9 cellular contexts compared by ENCODE assay signal in the genomic region with DNA sequence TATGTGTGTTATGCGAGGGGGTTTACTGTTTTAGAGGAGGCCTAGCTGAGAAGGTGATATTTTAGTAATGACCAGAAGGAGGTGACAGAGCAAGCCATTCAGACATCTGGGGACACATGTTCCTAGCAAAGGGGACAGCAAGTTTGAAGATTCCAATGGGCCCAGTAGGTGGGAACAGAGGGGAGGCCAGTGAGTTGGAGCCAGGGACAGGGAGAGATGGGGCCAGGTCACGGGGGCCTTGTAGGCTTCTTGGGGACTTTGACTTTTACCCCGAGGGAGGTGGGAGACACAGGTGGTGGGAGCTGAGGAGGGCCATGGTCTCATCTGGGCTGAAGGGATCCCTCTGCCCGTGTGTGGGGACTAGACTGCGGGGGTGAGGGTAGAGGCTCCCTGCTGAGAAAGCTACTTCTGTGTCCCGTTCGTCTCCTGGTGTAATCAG.
DNase-seq lines count a peak whose midpoint lies in the region; ATAC-seq, FAIRE-seq and TF ChIP-seq lines count a peak whose summit lies in the region.
"Had no signal": no experiment of that assay in that cellular context is flagged by ENCODE, and none has a peak within 500 bp of the region (broad histone marks: within the 10 kb centered on the region; RNA-seq: fewer than 3 reads in every experiment).

No MANE protein-coding gene starts in this region.

- H3K27me3 Mint-ChIP-seq in progenitor cell of endocrine pancreas = peaks cover 24% of the 10 kb centered on the region
- peaks cover 16% of the 10 kb centered on the region for H3K27me3 Mint-ChIP-seq in activated CD8-positive, alpha-beta memory T cell treated with anti-CD3 and anti-CD28 coated beads, Interleukin-2, amount 10 ng/mL, durations not matched to agents 7 days and 5 days

- H3K4me1 Mint-ChIP-seq in progenitor cell of endocrine pancreas (ENCODE audit: low read depth) = peaks cover 2% of the 10 kb centered on the region
- peaks cover 24% of the 10 kb centered on the region for H3K4me1 Mint-ChIP-seq in activated CD8-positive, alpha-beta memory T cell treated with anti-CD3 and anti-CD28 coated beads, Interleukin-2, amount 10 ng/mL, durations not matched to agents 7 days and 5 days

- H3K36me3 ChIP-seq in smooth muscle cell (ENCODE audit: low read depth) = no peaks in the 10 kb centered on the region
- H3K36me3 ChIP-seq in small intestine (ENCODE audit: control insufficient read depth in 2 of 2, insufficient read depth in 2 of 2, low read length in 2 of 2) = no peaks in the 10 kb centered on the region

- WGBS in smooth muscle cell (ENCODE audit: low lambda C conversion rate) = 97% methylated on average over 5 of the region's 7 CpGs
- 82 to 92% (median 86%) methylated on average over 7 of the region's 7 CpGs for WGBS in small intestine, 3 donors

- no peaks in the 10 kb centered on the region for H3K79me2 ChIP-seq in smooth muscle cell (ENCODE audit: low read depth)

- H3K4me3 ChIP-seq in smooth muscle cell (no peak overlapping the region), small intestine (ENCODE audit: low read depth in 1 of 2, low read length in 2 of 2) (no peak overlapping the region)

- H4K20me1 ChIP-seq in smooth muscle cell (ENCODE audit: low read depth) = no peaks in the 10 kb centered on the region

- H3K4me1 ChIP-seq in smooth muscle cell (ENCODE audit: low read depth) (no peaks in the 10 kb centered on the region), small intestine (ENCODE audit: control insufficient read depth in 2 of 2, insufficient read depth in 1 of 2, low read depth in 1 of 2, low read length in 1 of 2) (peaks cover 4 to 13% of the 10 kb centered on the region in 2 donors)

- in situ Hi-C loops in KBM-7 (cut with MboI; ENCODE audit: low pct_unique_long_range_greater_than_20kb, low sequenced_read_pairs) = no loop called here

- no peak for ATAC-seq in activated CD8-positive, alpha-beta memory T cell treated with anti-CD3 and anti-CD28 coated beads, Interleukin-2, amount 10 ng/mL, durations not matched to agents 7 days and 5 days

- H3K36me3 Mint-ChIP-seq in progenitor cell of endocrine pancreas (ENCODE audit: insufficient read depth) = no peaks in the 10 kb centered on the region
- H3K36me3 Mint-ChIP-seq in activated CD8-positive, alpha-beta memory T cell treated with anti-CD3 and anti-CD28 coated beads, Interleukin-2, amount 10 ng/mL, durations not matched to agents 7 days and 5 days = no peaks in the 10 kb centered on the region

- no peak overlapping the region for H2AFZ ChIP-seq in smooth muscle cell (ENCODE audit: low read depth)

- no peak overlapping the region for H3K27ac Mint-ChIP-seq in progenitor cell of endocrine pancreas
- no peak overlapping the region for H3K27ac Mint-ChIP-seq in activated CD8-positive, alpha-beta memory T cell treated with anti-CD3 and anti-CD28 coated beads, Interleukin-2, amount 10 ng/mL, durations not matched to agents 7 days and 5 days

- no peaks in the 10 kb centered on the region for H3K9me3 Mint-ChIP-seq in progenitor cell of endocrine pancreas (ENCODE audit: low read depth)
- H3K9me3 Mint-ChIP-seq in activated CD8-positive, alpha-beta memory T cell treated with anti-CD3 and anti-CD28 coated beads, Interleukin-2, amount 10 ng/mL, durations not matched to agents 7 days and 5 days (ENCODE audit: low read depth) = no peaks in the 10 kb centered on the region

- H3K27me3 ChIP-seq in smooth muscle cell (ENCODE audit: low read depth) (no peaks in the 10 kb centered on the region), small intestine (ENCODE audit: control insufficient read depth in 2 of 2, insufficient read depth in 2 of 2, low read length in 2 of 2) (no peaks in the 10 kb centered on the region)

- no peaks in the 10 kb centered on the region for H3F3A ChIP-seq in smooth muscle cell (ENCODE audit: low read depth)

- no peak overlapping the region for H3K4me2 ChIP-seq in smooth muscle cell

- CTCF ChIA-PET in activated CD8-positive, alpha-beta memory T cell treated with anti-CD3 and anti-CD28 coated beads, Interleukin-2, amount 10 ng/mL, durations not matched to agents 7 days and 5 days (lab: Charles Lee) = interaction anchor here (1.1 to 3.4 kb wide), 6 partner anchors 11 to 175 kb away, joined by 3 to 16 read pairs (median 4); no protein-coding TSS in a partner anchor

- DNase-seq in KBM-7 (peak; percentile 14), progenitor cell of endocrine pancreas (ENCODE audit: low spot score, unreplicated experiment) (no peak), ureter (ENCODE audit: low spot score) (no peak), smooth muscle cell (lab: John Stamatoyannopoulos, UW; ENCODE audit: unreplicated experiment) (no peak), small intestine (no peak)
- DNase-seq in activated CD8-positive, alpha-beta memory T cell treated with anti-CD3 and anti-CD28 coated beads, Interleukin-2, amount 10 ng/mL, durations not matched to agents 7 days and 5 days = no peak
- DNase-seq: midbrain had no signal

- no peak for FAIRE-seq in small intestine (lab: Jason Lieb, UNC)

- TF ChIP-seq CTCF in GM12872 (IDR thresholded peaks at IDR 0.05; ENCODE audit: insufficient read depth, low read depth, low read length) (peak; percentile 57), progenitor cell of endocrine pancreas (IDR thresholded peaks at IDR 0.05; ENCODE audit: unreplicated experiment) (peak; percentile 19), smooth muscle cell (IDR thresholded peaks at IDR 0.05; ENCODE audit: borderline replicate concordance, insufficient read depth, poor library complexity, severe bottlenecking) (no peak)

- no peak overlapping the region for H3K9ac ChIP-seq in smooth muscle cell (ENCODE audit: low read depth)

- peak overlapping the region; percentile 31 for H3K27ac ChIP-seq in angular gyrus (ENCODE audit: low read depth, low read length)
- no peak overlapping the region for H3K27ac ChIP-seq in smooth muscle cell (ENCODE audit: low read depth)
- peak overlapping the region in 1 of 2 donors; percentile 76 for H3K27ac ChIP-seq in small intestine (ENCODE audit: low read depth in 1 of 2, low read length in 1 of 2)

- H3K9me3 ChIP-seq in smooth muscle cell (replicated peaks; ENCODE audit: low read depth) (no peaks in the 10 kb centered on the region), small intestine (ENCODE audit: control insufficient read depth, low read depth) (no peaks in the 10 kb centered on the region)

- no peak overlapping the region for H3K4me3 Mint-ChIP-seq in progenitor cell of endocrine pancreas (ENCODE audit: low read depth)
- no peak overlapping the region for H3K4me3 Mint-ChIP-seq in activated CD8-positive, alpha-beta memory T cell treated with anti-CD3 and anti-CD28 coated beads, Interleukin-2, amount 10 ng/mL, durations not matched to agents 7 days and 5 days
